In genomic region chr1:32465541-32466002, GRCh38 we compare ENCODE assay signal across 11 cellular contexts. TPM values are rescaled to one million over a fixed set of nuclear protein-coding genes. Genes with fewer than 3 reads are reported as not detected.
DNase-seq lines count a peak whose midpoint lies in the region; ATAC-seq and TF ChIP-seq lines count a peak whose summit lies in the region.
"Had no signal": no experiment of that assay in that cellular context is flagged by ENCODE, and none has a peak within 500 bp of the region (broad histone marks: within the 10 kb centered on the region; RNA-seq: fewer than 3 reads in every experiment).

No MANE protein-coding gene starts in this region.

- H3K27ac Mint-ChIP-seq in IgD-negative memory B cell: peak overlapping the region in 1 of 3 donors; percentile 28
- no peak overlapping the region for H3K27ac Mint-ChIP-seq in neural crest cell (ENCODE audit: unreplicated experiment)

- no peaks in the 10 kb centered on the region for H3K4me1 ChIP-seq in ES-I3 (ENCODE audit: insufficient read depth, low read length)

- peaks cover 0 to 3% (median 0%) of the 10 kb centered on the region in 45 donors for H3K27me3 ChIP-seq in dorsolateral prefrontal cortex

- no peak for DNase-seq in dorsolateral prefrontal cortex
- no peak for DNase-seq in neural crest cell (ENCODE audit: low read depth, low spot score)
- no peak for DNase-seq in mucosa of gallbladder (ENCODE audit: low spot score)
- DNase-seq in head of caudate nucleus: no peak
- DNase-seq in islet precursor cell: no peak

- H3K4me3 Mint-ChIP-seq in IgD-negative memory B cell (peak overlapping the region; percentile 28 to 91 (median 79)), neural crest cell (peak overlapping the region; percentile 96)

- H3K36me3 Mint-ChIP-seq in IgD-negative memory B cell: peaks cover 4% of the 10 kb centered on the region
- H3K36me3 Mint-ChIP-seq in neural crest cell (ENCODE audit: low read depth): no peaks in the 10 kb centered on the region

- 0 out of 2 replicates have a peak, but pooled peaks cover under 1% of the 10 kb centered on the region for H3K9me3 ChIP-seq in ES-I3 (ENCODE audit: control insufficient read depth, insufficient read depth, low read length)
- H3K9me3 ChIP-seq: MG63, tibial artery had no signal

- no peaks in the 10 kb centered on the region for H3K36me3 ChIP-seq in ES-I3 (ENCODE audit: insufficient read depth, low read length)
- H3K36me3 ChIP-seq: MG63, tibial artery had no signal

- intact Hi-C loops in dorsolateral prefrontal cortex (cut with DNase I) (no loop called here), head of caudate nucleus (cut with DNase I) (no loop called here)

- H3K27me3 Mint-ChIP-seq in IgD-negative memory B cell (peaks cover 27% of the 10 kb centered on the region), neural crest cell (ENCODE audit: low read depth) (peaks cover 20% of the 10 kb centered on the region)

- peak overlapping the region in 4 of 59 donors; percentile 40 to 61 (median 48) for H3K27ac ChIP-seq in dorsolateral prefrontal cortex
- H3K27ac ChIP-seq: skin epidermis, tibial artery had no signal

- no peak for ATAC-seq in GM18867 (IDR thresholded peaks at IDR 0.05; ENCODE audit: unreplicated experiment)

- H3K9me3 Mint-ChIP-seq in IgD-negative memory B cell (peaks cover 0 to 7% (median 2%) of the 10 kb centered on the region in 3 donors), neural crest cell (no peaks in the 10 kb centered on the region)

- TF ChIP-seq CTCF in dorsolateral prefrontal cortex (IDR thresholded peaks at IDR 0.05 in 54 of 56, conservative IDR thresholded peaks at IDR 0.05 in 2 of 56; ENCODE audit: low read depth in 1 of 56, partially characterized antibody in 56 of 56) (no peak), neural crest cell (conservative IDR thresholded peaks at IDR 0.05) (no peak)

- H3K4me1 Mint-ChIP-seq in IgD-negative memory B cell (peaks cover 8 to 14% (median 10%) of the 10 kb centered on the region in 3 donors), neural crest cell (peaks cover 18% of the 10 kb centered on the region)

- peak overlapping the region; percentile 99; the same call in 1 of the 2 replicates for H3K9ac ChIP-seq in ES-I3 (ENCODE audit: low read depth, low read length)

- peak overlapping the region; percentile 52 to 94 (median 77) for H3K4me3 ChIP-seq in dorsolateral prefrontal cortex

RNA-seq across cellular contexts. Expression of gene ZBTB8B, which starts 0.7 kb away (rescaled TPM):
- polyA plus RNA-seq in IgD-negative memory B cell: not detected
- 1 to 10 TPM in 115 of 120 experiments, under 1 TPM in 5; 0.64 to 4.2 (median 1.7) TPM for total RNA-seq in dorsolateral prefrontal cortex
- 3.1 and 3.3 TPM in 2 replicates for total RNA-seq in neural crest cell
- 0.03 TPM for total RNA-seq in mucosa of gallbladder
